In the genomic region with DNA sequence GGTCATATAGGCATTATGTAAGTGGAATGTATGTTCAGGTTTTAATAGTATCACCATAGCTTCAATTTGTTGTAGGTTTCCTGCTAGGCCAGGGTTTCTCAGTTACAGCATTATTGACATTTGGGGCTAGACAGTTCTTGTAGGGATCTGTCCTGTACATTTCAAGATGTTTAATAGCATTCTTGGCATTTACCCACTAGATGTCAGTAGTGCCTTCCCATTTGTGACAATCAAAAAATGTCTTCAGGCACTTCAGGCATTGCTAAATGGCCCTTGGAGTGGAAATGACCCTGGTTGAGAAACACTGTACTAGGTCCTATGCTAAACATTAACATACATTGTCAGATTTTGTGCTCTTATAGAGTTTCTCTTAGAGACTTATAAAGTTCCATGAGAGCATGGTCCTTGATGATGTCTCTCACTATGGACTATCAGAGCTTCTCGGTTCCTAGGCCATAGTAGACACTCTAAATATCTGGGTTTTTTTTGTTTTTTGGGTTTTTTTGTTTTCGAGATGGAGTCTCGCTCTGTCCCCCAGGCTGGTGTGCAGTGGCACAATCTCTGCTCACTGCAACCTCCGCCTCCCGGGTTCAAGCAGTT, we compare ENCODE assay signal across 8 cellular contexts. TPM values are rescaled to one million over a fixed set of nuclear protein-coding genes. Genes with fewer than 3 reads are reported as not detected.
DNase-seq lines count a peak whose midpoint lies in the region; ATAC-seq and TF ChIP-seq lines count a peak whose summit lies in the region.

No MANE protein-coding gene starts in this region.

- peaks cover 16% of the 10 kb centered on the region for H3K36me3 ChIP-seq in ES-I3 (ENCODE audit: insufficient read depth, low read length)
- peaks cover 63% of the 10 kb centered on the region for H3K36me3 ChIP-seq in OCI-LY7 (ENCODE audit: insufficient read depth, low read length)
- no peaks in the 10 kb centered on the region for H3K36me3 ChIP-seq in colonic mucosa
- H3K36me3 ChIP-seq in effector memory CD4-positive, alpha-beta T cell (ENCODE audit: control insufficient read depth, insufficient read depth, low read length), result peaks cover under 1% of the 10 kb centered on the region

- peaks cover 10% of the 10 kb centered on the region for H3K36me3 Mint-ChIP-seq in natural killer cell treated with Interleukin-12 subunit alpha and Interleukin-12 subunit beta and Interleukin-15 and Interleukin-18, amount 100 ng/mL, for 72 hours

- H3K27ac ChIP-seq in OCI-LY7 (ENCODE audit: low read depth, low read length, poor library complexity, severe bottlenecking), result peak overlapping the region; percentile 76
- H3K27ac ChIP-seq in colonic mucosa, result no peak overlapping the region
- H3K27ac ChIP-seq in effector memory CD4-positive, alpha-beta T cell (ENCODE audit: insufficient read depth, low read length, poor library complexity, severe bottlenecking), result no peak overlapping the region

- no peaks in the 10 kb centered on the region for H3K27me3 Mint-ChIP-seq in natural killer cell treated with Interleukin-12 subunit alpha and Interleukin-12 subunit beta and Interleukin-15 and Interleukin-18, amount 100 ng/mL, for 72 hours

- no peak overlapping the region for H3K27ac Mint-ChIP-seq in natural killer cell treated with Interleukin-12 subunit alpha and Interleukin-12 subunit beta and Interleukin-15 and Interleukin-18, amount 100 ng/mL, for 72 hours

- H3K9me2 ChIP-seq in OCI-LY7 (ENCODE audit: insufficient read depth, low read length), result no peaks in the 10 kb centered on the region

- no peak overlapping the region for H2AFZ ChIP-seq in OCI-LY7 (ENCODE audit: low read length)

- peak overlapping the region; percentile 17 for H3K4me3 Mint-ChIP-seq in natural killer cell treated with Interleukin-12 subunit alpha and Interleukin-12 subunit beta and Interleukin-15 and Interleukin-18, amount 100 ng/mL, for 72 hours

- CTCF ChIA-PET in OCI-LY7 (lab: Charles Lee; ENCODE audit: unreplicated experiment), result no interaction called here

- H3K79me2 ChIP-seq in OCI-LY7 (ENCODE audit: insufficient read depth, low read depth, low read length), result peaks cover 56% of the 10 kb centered on the region

- no TSS peak for BruUV-seq in OCI-LY7 (replicated peaks; lab: Mats Ljungman, UMichigan)

- no peaks in the 10 kb centered on the region for H3K4me1 ChIP-seq in ES-I3 (ENCODE audit: insufficient read depth, low read length)
- peaks cover 17% of the 10 kb centered on the region for H3K4me1 ChIP-seq in OCI-LY7 (ENCODE audit: insufficient read depth, low read length, poor library complexity, severe bottlenecking)
- H3K4me1 ChIP-seq in colonic mucosa, result peaks cover 8% of the 10 kb centered on the region
- peaks cover 7% of the 10 kb centered on the region for H3K4me1 ChIP-seq in effector memory CD4-positive, alpha-beta T cell (ENCODE audit: control insufficient read depth, insufficient read depth, low read length, poor library complexity, severe bottlenecking)

- H3K9me3 ChIP-seq in ES-I3 (ENCODE audit: control insufficient read depth, insufficient read depth, low read length), result no peaks in the 10 kb centered on the region
- no peaks in the 10 kb centered on the region for H3K9me3 ChIP-seq in OCI-LY7 (ENCODE audit: low read length)
- no peaks in the 10 kb centered on the region for H3K9me3 ChIP-seq in colonic mucosa
- no peaks in the 10 kb centered on the region for H3K9me3 ChIP-seq in effector memory CD4-positive, alpha-beta T cell (ENCODE audit: control insufficient read depth, low read length)

- no peaks in the 10 kb centered on the region for H3K9me3 Mint-ChIP-seq in natural killer cell treated with Interleukin-12 subunit alpha and Interleukin-12 subunit beta and Interleukin-15 and Interleukin-18, amount 100 ng/mL, for 72 hours

- peak overlapping the region; percentile 78 for H3K4me2 ChIP-seq in OCI-LY7 (ENCODE audit: low read length)

- H3K9ac ChIP-seq in ES-I3 (ENCODE audit: low read depth, low read length), result peak overlapping the region; percentile 81; the same call in 1 of the 2 replicates
- H3K9ac ChIP-seq in colonic mucosa (ENCODE audit: low read depth in 2 of 2, low read length in 2 of 2), result no peak overlapping the region

- TF ChIP-seq CTCF in OCI-LY7 (conservative IDR thresholded peaks at IDR 0.05; ENCODE audit: low read length), result peak; percentile 88
- TF ChIP-seq CTCF in colonic mucosa (IDR thresholded peaks at IDR 0.05), result peak; percentile 25

- peak; percentile 71 for DNase-seq in Jurkat, Clone E6-1 (ENCODE audit: low read depth, low spot score)
- DNase-seq in OCI-LY7 (ENCODE audit: low spot score) (peak; percentile 82), colonic mucosa (no peak), ecto neural progenitor cell (ENCODE audit: low spot score) (no peak)
- DNase-seq in natural killer cell treated with Interleukin-12 subunit alpha and Interleukin-12 subunit beta and Interleukin-15 and Interleukin-18, amount 100 ng/mL, for 72 hours (ENCODE audit: low spot score), result no peak
- no peak for DNase-seq in activated CD4-positive, alpha-beta T cell treated with anti-CD3 and anti-CD28 coated beads, Interleukin-2, amount 50 U/mL, for 4 hours
- no peak for DNase-seq in effector memory CD4-positive, alpha-beta T cell

- POLR2A ChIA-PET in OCI-LY7 (lab: Charles Lee), result no interaction called here

- no peak for ATAC-seq in natural killer cell treated with Interleukin-12 subunit alpha and Interleukin-12 subunit beta and Interleukin-15 and Interleukin-18, amount 100 ng/mL, for 72 hours

- H3K4me1 Mint-ChIP-seq in natural killer cell treated with Interleukin-12 subunit alpha and Interleukin-12 subunit beta and Interleukin-15 and Interleukin-18, amount 100 ng/mL, for 72 hours (ENCODE audit: low read depth in 2 of 2), result peaks cover 2 to 19% of the 10 kb centered on the region in 2 donors

- peaks cover 13% of the 10 kb centered on the region; the same call in 1 of the 2 replicates for H4K20me1 ChIP-seq in OCI-LY7 (ENCODE audit: insufficient read depth, low read length)

- peak overlapping the region; percentile 95 for H3K4me3 ChIP-seq in Jurkat, Clone E6-1 (ENCODE audit: low read length)
- H3K4me3 ChIP-seq in OCI-LY7 (ENCODE audit: low read depth, low read length, poor library complexity, severe bottlenecking), result peak overlapping the region; percentile 88
- no peak overlapping the region for H3K4me3 ChIP-seq in colonic mucosa
- no peak overlapping the region for H3K4me3 ChIP-seq in effector memory CD4-positive, alpha-beta T cell (ENCODE audit: insufficient read depth, low read depth, low read length, poor library complexity, severe bottlenecking)

- no peaks in the 10 kb centered on the region for H3K27me3 ChIP-seq in colonic mucosa
- no peaks in the 10 kb centered on the region for H3K27me3 ChIP-seq in effector memory CD4-positive, alpha-beta T cell (replicated peaks; ENCODE audit: control insufficient read depth, insufficient read depth, low read length, poor library complexity, severe bottlenecking)

- intact Hi-C loops in OCI-LY7 (cut with micrococcal nuclease; ENCODE audit: unreplicated experiment), result loop anchor here (1.0 to 2.0 kb wide), 5 partner anchors 103 to 323 kb away; a partner anchor contains a TSS
- intact Hi-C loops in colonic mucosa (cut with DNase I), result no loop called here

RNA-seq across cellular contexts. Expression of a gene that starts 1.4 kb away (rescaled TPM):
- 72.1 TPM for polyA plus RNA-seq in Jurkat, Clone E6-1 (2012; ENCODE audit: insufficient read depth, insufficient read length)
- total RNA-seq in OCI-LY7 (2014; rRNA removed; shearing (Covaris generic)), result 63.1 and 74.5 TPM in 2 replicates
- 65.1 and 76.7 TPM in 2 replicates for total RNA-seq in OCI-LY7 (2022)
- total RNA-seq in colonic mucosa, result 10 to 100 TPM; 10.4 to 35.7 TPM
- total RNA-seq in natural killer cell treated with Interleukin-12 subunit alpha and Interleukin-12 subunit beta and Interleukin-15 and Interleukin-18, amount 100 ng/mL, for 72 hours, result 10 to 100 TPM; 23.5 to 43.0 TPM

RNA-seq across cellular contexts. Expression of a gene that starts 1.9 kb away (rescaled TPM):
- 126 TPM for polyA plus RNA-seq in Jurkat, Clone E6-1 (2012; ENCODE audit: insufficient read depth, insufficient read length)
- total RNA-seq in OCI-LY7 (2014; rRNA removed; shearing (Covaris generic)), result 57.7 and 71.7 TPM in 2 replicates
- total RNA-seq in OCI-LY7 (2022) (92.7 and 108 TPM in 2 replicates), colonic mucosa (10 to 100 TPM; 32.5 to 65.9 TPM)
- 10 to 100 TPM; 45.9 to 84.6 TPM for total RNA-seq in natural killer cell treated with Interleukin-12 subunit alpha and Interleukin-12 subunit beta and Interleukin-15 and Interleukin-18, amount 100 ng/mL, for 72 hours

RNA-seq across cellular contexts. Expression of a gene that starts 32.8 kb away (rescaled TPM):
- polyA plus RNA-seq in Jurkat, Clone E6-1 (2012; ENCODE audit: insufficient read depth, insufficient read length), result 56.6 TPM
- total RNA-seq in OCI-LY7 (2014; rRNA removed; shearing (Covaris generic)), result 31.8 and 46.7 TPM in 2 replicates
- 36.7 and 45.0 TPM in 2 replicates for total RNA-seq in OCI-LY7 (2022)
- total RNA-seq in colonic mucosa, result 10 to 100 TPM; 23.5 to 27.3 TPM
- total RNA-seq in natural killer cell treated with Interleukin-12 subunit alpha and Interleukin-12 subunit beta and Interleukin-15 and Interleukin-18, amount 100 ng/mL, for 72 hours, result 10 to 100 TPM; 38.5 to 41.3 TPM

RNA-seq across cellular contexts. Expression of a gene that starts 41.1 kb away (rescaled TPM):
- polyA plus RNA-seq in Jurkat, Clone E6-1 (2012; ENCODE audit: insufficient read depth, insufficient read length), result not detected
- total RNA-seq in OCI-LY7 (2014; rRNA removed; shearing (Covaris generic)), result not detected in 2 replicates
- not detected in 2 replicates for total RNA-seq in OCI-LY7 (2022)
- not detected for total RNA-seq in colonic mucosa
- total RNA-seq in natural killer cell treated with Interleukin-12 subunit alpha and Interleukin-12 subunit beta and Interleukin-15 and Interleukin-18, amount 100 ng/mL, for 72 hours, result not detected

Comparison
In these comparisons a context has a peak if more than half of its experiments do, and no peak if none do; other contexts are left out.
1. DNase-seq: peak in Jurkat, Clone E6-1 (single experiment) and OCI-LY7 (single experiment); none in colonic mucosa (single experiment), natural killer cell treated with Interleukin-12 subunit alpha and Interleukin-12 subunit beta and Interleukin-15 and Interleukin-18, amount 100 ng/mL, for 72 hours (single experiment), ecto neural progenitor cell (single experiment), activated CD4-positive, alpha-beta T cell treated with anti-CD3 and anti-CD28 coated beads, Interleukin-2, amount 50 U/mL, for 4 hours (0 of 2) and effector memory CD4-positive, alpha-beta T cell (0 of 3).
2. H3K4me3 ChIP-seq: peak in Jurkat, Clone E6-1 (single experiment) and OCI-LY7 (single experiment); none in colonic mucosa (single experiment) and effector memory CD4-positive, alpha-beta T cell (single experiment).